9 cellular contexts compared by ENCODE assay signal in genomic region chr17:17149520-17150449, GRCh38. TPM values are rescaled to one million over a fixed set of nuclear protein-coding genes. Genes with fewer than 3 reads are reported as not detected.
DNase-seq lines count a peak whose midpoint lies in the region; ATAC-seq and TF ChIP-seq lines count a peak whose summit lies in the region.
"Had no signal": no experiment of that assay in that cellular context is flagged by ENCODE, and none has a peak within 500 bp of the region (broad histone marks: within the 10 kb centered on the region; RNA-seq: fewer than 3 reads in every experiment).

No MANE protein-coding gene starts in this region.

- H3K9me2 ChIP-seq in GM23248 (ENCODE audit: insufficient read depth) = no peaks in the 10 kb centered on the region

- in situ Hi-C loops in GM23248 (cut with MboI) = loop anchor here (10.0 kb wide), 1 partner anchor 55 kb away; no protein-coding TSS in a partner anchor

- peak overlapping the region; percentile 92 for H3K27ac ChIP-seq in GM23248
- peak overlapping the region; percentile 93 for H3K27ac ChIP-seq in osteoblast (ENCODE audit: low read depth, low read length)

- peaks cover 64% of the 10 kb centered on the region for H3K36me3 Mint-ChIP-seq in T-helper 2 cell treated with Interferon-gamma antibody and Interleukin-4, amounts not matched to agents 5 μg/mL and 100 μg/mL, for 36 hours (ENCODE audit: low read depth)
- peaks cover 47% of the 10 kb centered on the region for H3K36me3 Mint-ChIP-seq in activated T-helper 1 cell treated with anti-CD3 and anti-CD28 coated beads, Interleukin-12 subunit alpha, Interleukin-12 subunit beta, Interleukin-2, Interleukin-4 antibody, amounts not matched to agents 30 ng/mL and 10 ng/mL and 1 ng/mL, durations not matched to agents 14 hours and 24 hours and 36 hours (ENCODE audit: low read depth)

- H3K27ac Mint-ChIP-seq in T-helper 2 cell treated with Interferon-gamma antibody and Interleukin-4, amounts not matched to agents 5 μg/mL and 100 μg/mL, for 36 hours = peak overlapping the region; percentile 43
- H3K27ac Mint-ChIP-seq in activated T-helper 1 cell treated with anti-CD3 and anti-CD28 coated beads, Interleukin-12 subunit alpha, Interleukin-12 subunit beta, Interleukin-2, Interleukin-4 antibody, amounts not matched to agents 30 ng/mL and 10 ng/mL and 1 ng/mL, durations not matched to agents 14 hours and 24 hours and 36 hours = peak overlapping the region; percentile 72

- no peak overlapping the region for H2AFZ ChIP-seq in GM23248
- H2AFZ ChIP-seq in osteoblast (ENCODE audit: low read length) = no peak overlapping the region

- H3K9me3 ChIP-seq in GM23248 (ENCODE audit: low read depth) (no peaks in the 10 kb centered on the region), osteoblast (ENCODE audit: low read depth, low read length) (no peaks in the 10 kb centered on the region)

- peaks cover 29% of the 10 kb centered on the region for H3K4me1 Mint-ChIP-seq in T-helper 2 cell treated with Interferon-gamma antibody and Interleukin-4, amounts not matched to agents 5 μg/mL and 100 μg/mL, for 36 hours (ENCODE audit: low read depth)
- H3K4me1 Mint-ChIP-seq in activated T-helper 1 cell treated with anti-CD3 and anti-CD28 coated beads, Interleukin-12 subunit alpha, Interleukin-12 subunit beta, Interleukin-2, Interleukin-4 antibody, amounts not matched to agents 30 ng/mL and 10 ng/mL and 1 ng/mL, durations not matched to agents 14 hours and 24 hours and 36 hours (ENCODE audit: low read depth) = peaks cover 48% of the 10 kb centered on the region

- no peak for DNase-seq in T-helper 2 cell treated with Interferon-gamma antibody and Interleukin-4, amounts not matched to agents 5 μg/mL and 100 μg/mL, for 36 hours (ENCODE audit: low spot score)
- DNase-seq in T-helper 2 cell = no peak
- no peak for DNase-seq in GM23248
- DNase-seq in activated T-helper 1 cell treated with anti-CD3 and anti-CD28 coated beads, Interleukin-12 subunit alpha, Interleukin-12 subunit beta, Interleukin-2, Interleukin-4 antibody, amounts not matched to agents 30 ng/mL and 10 ng/mL and 1 ng/mL, durations not matched to agents 14 hours and 24 hours and 36 hours (ENCODE audit: low spot score) = no peak
- no peak for DNase-seq in osteoblast (ENCODE audit: insufficient read length, low spot score, missing footprints)
- no peak for DNase-seq in iPS-NIHi7 (ENCODE audit: extremely low spot score)
- DNase-seq in NCI-H1092 treated with DMSO at 0.1 percent for 48 hours (lab: John Stamatoyannopoulos, UW) = no peak
- DNase-seq: stimulated activated CD4-positive, alpha-beta T cell treated with anti-CD3 and anti-CD28 coated beads, Interleukin-15, amount 100 ng/mL, for 24 hours had no signal

- H3K9me3 Mint-ChIP-seq in T-helper 2 cell treated with Interferon-gamma antibody and Interleukin-4, amounts not matched to agents 5 μg/mL and 100 μg/mL, for 36 hours = no peaks in the 10 kb centered on the region
- H3K9me3 Mint-ChIP-seq in activated T-helper 1 cell treated with anti-CD3 and anti-CD28 coated beads, Interleukin-12 subunit alpha, Interleukin-12 subunit beta, Interleukin-2, Interleukin-4 antibody, amounts not matched to agents 30 ng/mL and 10 ng/mL and 1 ng/mL, durations not matched to agents 14 hours and 24 hours and 36 hours = no peaks in the 10 kb centered on the region

- no peak for TF ChIP-seq CTCF in osteoblast (IDR thresholded peaks at IDR 0.05; ENCODE audit: extremely low read depth, low read depth, low read length)

- H3K36me3 ChIP-seq in GM23248 (ENCODE audit: low read depth) = peaks cover 39% of the 10 kb centered on the region; the same call in 1 of the 2 replicates
- peaks cover 67% of the 10 kb centered on the region for H3K36me3 ChIP-seq in osteoblast (ENCODE audit: insufficient read depth, low read length)

- 95 to 98% methylated on average over 9 of the region's 9 CpGs for WGBS in GM23248 (ENCODE audit: low coverage in 1 of 2, low lambda C conversion rate in 2 of 2, missing lambda C conversion rate in 2 of 2), 2 experiments

- H3K4me2 ChIP-seq in GM23248 (ENCODE audit: unreplicated experiment) = no peak overlapping the region
- no peak overlapping the region for H3K4me2 ChIP-seq in osteoblast (ENCODE audit: insufficient read depth, low read length)

- peaks cover 63% of the 10 kb centered on the region for H3F3A ChIP-seq in GM23248 (ENCODE audit: insufficient read depth)

- ATAC-seq in HG02885 (IDR thresholded peaks at IDR 0.05; ENCODE audit: poor library complexity, unreplicated experiment) = no peak

- intact Hi-C loops in activated T-helper 1 cell treated with anti-CD3 and anti-CD28 coated beads, Interleukin-12 subunit alpha, Interleukin-12 subunit beta, Interleukin-2, Interleukin-4 antibody, amounts not matched to agents 30 ng/mL and 10 ng/mL and 1 ng/mL, durations not matched to agents 14 hours and 24 hours and 36 hours (cut with micrococcal nuclease) = loop anchor here (1.0 to 2.0 kb wide), 3 partner anchors 30 to 155 kb away; partner anchors contain the start of gene FLCN

- H3K79me2 ChIP-seq in GM23248 (ENCODE audit: insufficient read depth) = peaks cover 10% of the 10 kb centered on the region
- H3K79me2 ChIP-seq in osteoblast (ENCODE audit: insufficient read depth, low read length) = peaks cover 14% of the 10 kb centered on the region

- H3K4me3 Mint-ChIP-seq in T-helper 2 cell treated with Interferon-gamma antibody and Interleukin-4, amounts not matched to agents 5 μg/mL and 100 μg/mL, for 36 hours = peak overlapping the region; percentile 15
- peak overlapping the region; percentile 12 for H3K4me3 Mint-ChIP-seq in activated T-helper 1 cell treated with anti-CD3 and anti-CD28 coated beads, Interleukin-12 subunit alpha, Interleukin-12 subunit beta, Interleukin-2, Interleukin-4 antibody, amounts not matched to agents 30 ng/mL and 10 ng/mL and 1 ng/mL, durations not matched to agents 14 hours and 24 hours and 36 hours

- peaks cover 42% of the 10 kb centered on the region for H3K4me1 ChIP-seq in GM23248 (ENCODE audit: insufficient read depth)
- H3K4me1 ChIP-seq in osteoblast (ENCODE audit: insufficient read depth, low read length) = peaks cover 42% of the 10 kb centered on the region

- no peak overlapping the region for H3K9ac ChIP-seq in GM23248

- H3K4me3 ChIP-seq in GM23248 (no peak overlapping the region), osteoblast (ENCODE audit: insufficient read depth, low read length) (no peak overlapping the region)

- no peaks in the 10 kb centered on the region for H4K20me1 ChIP-seq in GM23248 (ENCODE audit: insufficient read depth)
- H4K20me1 ChIP-seq in osteoblast (ENCODE audit: insufficient read depth, low read length) = peaks cover 11% of the 10 kb centered on the region

- H3K27me3 ChIP-seq in GM23248 (replicated peaks; ENCODE audit: insufficient read depth) (no peaks in the 10 kb centered on the region), osteoblast (ENCODE audit: insufficient read depth, low read length) (no peaks in the 10 kb centered on the region)

- H3K27me3 Mint-ChIP-seq in T-helper 2 cell treated with Interferon-gamma antibody and Interleukin-4, amounts not matched to agents 5 μg/mL and 100 μg/mL, for 36 hours (ENCODE audit: low read depth) = no peaks in the 10 kb centered on the region
- no peaks in the 10 kb centered on the region for H3K27me3 Mint-ChIP-seq in activated T-helper 1 cell treated with anti-CD3 and anti-CD28 coated beads, Interleukin-12 subunit alpha, Interleukin-12 subunit beta, Interleukin-2, Interleukin-4 antibody, amounts not matched to agents 30 ng/mL and 10 ng/mL and 1 ng/mL, durations not matched to agents 14 hours and 24 hours and 36 hours (ENCODE audit: insufficient read depth)

RNA-seq across cellular contexts. Expression of gene PLD6, which starts 56.3 kb away (rescaled TPM):
- total RNA-seq in GM23248 (2014; rRNA removed; shearing (Covaris generic)) = 0.65 and 2.0 TPM in 2 replicates
- polyA plus RNA-seq in GM23248 (2016; fragmentation: Nextera tagmentation; extraction: Ambion mirVana) = 0.85 and 1.0 TPM in 2 replicates
- 18.5 and 20.5 TPM in 2 replicates for total RNA-seq in activated T-helper 1 cell treated with anti-CD3 and anti-CD28 coated beads, Interleukin-12 subunit alpha, Interleukin-12 subunit beta, Interleukin-2, Interleukin-4 antibody, amounts not matched to agents 30 ng/mL and 10 ng/mL and 1 ng/mL, durations not matched to agents 14 hours and 24 hours and 36 hours
- 1.4 and 2.7 TPM in 2 replicates for total RNA-seq in osteoblast
